8 cellular contexts compared by ENCODE assay signal in genomic region chr21:37009740-37010341, GRCh38. TPM values are rescaled to one million over a fixed set of nuclear protein-coding genes. Genes with fewer than 3 reads are reported as not detected.
DNase-seq lines count a peak whose midpoint lies in the region; ATAC-seq, FAIRE-seq and TF ChIP-seq lines count a peak whose summit lies in the region.

No MANE protein-coding gene starts in this region.

- H3K9me3 Mint-ChIP-seq in CD8-positive, alpha-beta memory T cell, result no peaks in the 10 kb centered on the region
- no peaks in the 10 kb centered on the region for H3K9me3 Mint-ChIP-seq in activated CD8-positive, alpha-beta memory T cell treated with anti-CD3 and anti-CD28 coated beads, Interleukin-2, amount 10 ng/mL, durations not matched to agents 7 days and 5 days (ENCODE audit: low read depth)
- H3K9me3 Mint-ChIP-seq in endodermal cell, result no peaks in the 10 kb centered on the region

- H3K4me1 ChIP-seq in CD8-positive, alpha-beta memory T cell (ENCODE audit: insufficient read depth, low read length), result peaks cover 6% of the 10 kb centered on the region
- no peaks in the 10 kb centered on the region for H3K4me1 ChIP-seq in endodermal cell (ENCODE audit: control insufficient read depth, insufficient read depth, low read length)

- H3K27ac ChIP-seq in CD8-positive, alpha-beta memory T cell (ENCODE audit: low read depth, low read length), result no peak overlapping the region
- no peak overlapping the region for H3K27ac ChIP-seq in endodermal cell (ENCODE audit: low read depth, low read length)

- no peak overlapping the region for H3K9ac ChIP-seq in endodermal cell (ENCODE audit: extremely low read depth, low read length, poor library complexity, severe bottlenecking)

- TF ChIP-seq CTCF in endodermal cell (conservative IDR thresholded peaks at IDR 0.05), result peak; percentile 90

- no peaks in the 10 kb centered on the region for H3K9me3 ChIP-seq in CD8-positive, alpha-beta memory T cell (ENCODE audit: low read length)
- no peaks in the 10 kb centered on the region for H3K9me3 ChIP-seq in endodermal cell (ENCODE audit: control insufficient read depth, low read length)

- H3K36me3 ChIP-seq in CD8-positive, alpha-beta memory T cell (ENCODE audit: insufficient read depth, low read length), result no peaks in the 10 kb centered on the region
- H3K36me3 ChIP-seq in endodermal cell (ENCODE audit: control insufficient read depth, insufficient read depth, low read length), result peaks cover 6% of the 10 kb centered on the region

- POLR2A ChIA-PET in CD8-positive, alpha-beta memory T cell (lab: Charles Lee), result interaction anchor here (0.6 kb wide), 1 partner anchor 21 kb away, joined by 3 read pairs; no protein-coding TSS in a partner anchor

- no peak overlapping the region for H3K27ac Mint-ChIP-seq in CD8-positive, alpha-beta memory T cell
- no peak overlapping the region for H3K27ac Mint-ChIP-seq in activated CD8-positive, alpha-beta memory T cell treated with anti-CD3 and anti-CD28 coated beads, Interleukin-2, amount 10 ng/mL, durations not matched to agents 7 days and 5 days
- H3K27ac Mint-ChIP-seq in endodermal cell, result no peak overlapping the region

- no peaks in the 10 kb centered on the region for H3K36me3 Mint-ChIP-seq in CD8-positive, alpha-beta memory T cell
- peaks cover 2% of the 10 kb centered on the region for H3K36me3 Mint-ChIP-seq in activated CD8-positive, alpha-beta memory T cell treated with anti-CD3 and anti-CD28 coated beads, Interleukin-2, amount 10 ng/mL, durations not matched to agents 7 days and 5 days
- H3K36me3 Mint-ChIP-seq in endodermal cell (ENCODE audit: low read depth), result peaks cover 7% of the 10 kb centered on the region

- H3K4me3 Mint-ChIP-seq in CD8-positive, alpha-beta memory T cell, result peak overlapping the region; percentile 55 to 87 (median 66)
- H3K4me3 Mint-ChIP-seq in activated CD8-positive, alpha-beta memory T cell treated with anti-CD3 and anti-CD28 coated beads, Interleukin-2, amount 10 ng/mL, durations not matched to agents 7 days and 5 days, result peak overlapping the region; percentile 65
- H3K4me3 Mint-ChIP-seq in endodermal cell, result peak overlapping the region; percentile 63

- CTCF ChIA-PET in CD8-positive, alpha-beta memory T cell (lab: Charles Lee), result interaction anchor here (0.9 to 2.7 kb wide), 17 partner anchors 9 to 379 kb away, joined by 3 to 21 read pairs (median 5); partner anchors contain the start of gene HLCS
- CTCF ChIA-PET in activated CD8-positive, alpha-beta memory T cell treated with anti-CD3 and anti-CD28 coated beads, Interleukin-2, amount 10 ng/mL, durations not matched to agents 7 days and 5 days (lab: Charles Lee), result interaction anchor here (0.7 to 3.2 kb wide), 20 partner anchors 8 to 378 kb away, joined by 3 to 31 read pairs (median 3); partner anchors contain the start of gene HLCS

- ATAC-seq in GM19468 (IDR thresholded peaks at IDR 0.05; ENCODE audit: extremely low read depth, unreplicated experiment), result peak; percentile 75
- ATAC-seq in activated CD8-positive, alpha-beta memory T cell treated with anti-CD3 and anti-CD28 coated beads, Interleukin-2, amount 10 ng/mL, durations not matched to agents 7 days and 5 days, result peak; percentile 93

- DNase-seq in CD8-positive, alpha-beta memory T cell, result peak; percentile 64 to 82 (median 65)
- DNase-seq in HTR-8/SVneo (ENCODE audit: insufficient read length, low spot score), result peak; percentile 91
- DNase-seq in NOMO-1 (lab: John Stamatoyannopoulos, UW; ENCODE audit: unreplicated experiment in 2 of 2), result peak; percentile 81 to 86
- DNase-seq in activated CD8-positive, alpha-beta memory T cell treated with anti-CD3 and anti-CD28 coated beads, Interleukin-2, amount 10 ng/mL, durations not matched to agents 7 days and 5 days, result peak; percentile 86
- DNase-seq in endodermal cell, result peak; percentile 98
- DNase-seq in midbrain (lab: John Stamatoyannopoulos, UW), result peak; percentile 82
- DNase-seq in stimulated activated CD8-positive, alpha-beta memory T cell treated with anti-CD3 and anti-CD28 coated beads, Interleukin-2, amount 100 ng/mL, for 48 hours (ENCODE audit: low read depth in 2 of 2), result peak; percentile 66 to 73

- H3K4me3 ChIP-seq in CD8-positive, alpha-beta memory T cell (ENCODE audit: low read length), result no peak overlapping the region
- H3K4me3 ChIP-seq in endodermal cell (ENCODE audit: low read length), result peak overlapping the region; percentile 72

- H3K27me3 ChIP-seq in CD8-positive, alpha-beta memory T cell (ENCODE audit: insufficient read depth, low read length, poor library complexity, severe bottlenecking), result peaks cover 3% of the 10 kb centered on the region
- H3K27me3 ChIP-seq in endodermal cell (ENCODE audit: control insufficient read depth, insufficient read depth, low read length, poor library complexity, severe bottlenecking), result peaks cover 18% of the 10 kb centered on the region

- peak; percentile 86 for FAIRE-seq in HTR-8/SVneo (lab: Jason Lieb, UNC)

- peaks cover 25 to 44% of the 10 kb centered on the region in 2 donors for H3K27me3 Mint-ChIP-seq in CD8-positive, alpha-beta memory T cell
- H3K27me3 Mint-ChIP-seq in activated CD8-positive, alpha-beta memory T cell treated with anti-CD3 and anti-CD28 coated beads, Interleukin-2, amount 10 ng/mL, durations not matched to agents 7 days and 5 days, result peaks cover 51% of the 10 kb centered on the region
- H3K27me3 Mint-ChIP-seq in endodermal cell (ENCODE audit: insufficient read depth), result peaks cover 39% of the 10 kb centered on the region

- H3K4me1 Mint-ChIP-seq in CD8-positive, alpha-beta memory T cell, result peaks cover 8 to 13% (median 13%) of the 10 kb centered on the region in 3 donors
- peaks cover 26% of the 10 kb centered on the region for H3K4me1 Mint-ChIP-seq in activated CD8-positive, alpha-beta memory T cell treated with anti-CD3 and anti-CD28 coated beads, Interleukin-2, amount 10 ng/mL, durations not matched to agents 7 days and 5 days
- H3K4me1 Mint-ChIP-seq in endodermal cell, result peaks cover 13% of the 10 kb centered on the region

- WGBS in endodermal cell (ENCODE audit: insufficient coverage in 1 of 2, insufficient read length in 1 of 2), 2 experiments, result 25 to 28% methylated on average over 18 to 30 of the region's 30 CpGs

RNA-seq across cellular contexts. Expression of gene RIPPLY3, which starts 3.3 kb away (rescaled TPM):
- under 1 TPM in 1 of 2 experiments, not detected in 1; 0.09 TPM for total RNA-seq in CD8-positive, alpha-beta memory T cell
- not detected for polyA plus RNA-seq in CD8-positive, alpha-beta memory T cell
- total RNA-seq in activated CD8-positive, alpha-beta memory T cell treated with anti-CD3 and anti-CD28 coated beads, Interleukin-2, amount 10 ng/mL, durations not matched to agents 7 days and 5 days, result under 1 TPM in 1 of 2 experiments, not detected in 1; 0.14 TPM
- 10 to 100 TPM; 15.6 to 28.0 TPM for total RNA-seq in endodermal cell
- 10.3 TPM for polyA plus RNA-seq in endodermal cell (2013, experiment 1 of 2)
- 11.4 TPM for polyA plus RNA-seq in endodermal cell (2013, experiment 2 of 2)

RNA-seq across cellular contexts. Expression of gene HLCS, which starts 43.4 kb away (rescaled TPM):
- total RNA-seq in CD8-positive, alpha-beta memory T cell, result 10 to 100 TPM; 13.4 to 14.7 TPM
- polyA plus RNA-seq in CD8-positive, alpha-beta memory T cell, result 12.7 TPM
- 10 to 100 TPM; 14.2 to 16.2 TPM for total RNA-seq in activated CD8-positive, alpha-beta memory T cell treated with anti-CD3 and anti-CD28 coated beads, Interleukin-2, amount 10 ng/mL, durations not matched to agents 7 days and 5 days
- 10 to 100 TPM; 25.0 to 30.1 TPM for total RNA-seq in endodermal cell
- polyA plus RNA-seq in endodermal cell (2013, experiment 1 of 2), result 13.9 TPM
- 12.3 TPM for polyA plus RNA-seq in endodermal cell (2013, experiment 2 of 2)

Comparison
In these comparisons a context has a peak if more than half of its experiments do, and no peak if none do; other contexts are left out.
1. RNA of gene RIPPLY3, which starts 3.3 kb away (total RNA-seq): 15.6 to 28.0 TPM in endodermal cell; 0.14 TPM in activated CD8-positive, alpha-beta memory T cell treated with anti-CD3 and anti-CD28 coated beads, Interleukin-2, amount 10 ng/mL, durations not matched to agents 7 days and 5 days and 0.09 TPM in CD8-positive, alpha-beta memory T cell; every median in the first group is over 10 times any median in the second.
2. Peak in every context shown above with its lines, with median percentiles within 50 percentile points of each other: DNase-seq and H3K4me3 Mint-ChIP-seq.